Comparison of ENCODE assay signal across 8 cellular contexts in genomic region chr19:1383014-1383310, GRCh38. TPM values are rescaled to one million over a fixed set of nuclear protein-coding genes. Genes with fewer than 3 reads are reported as not detected.
DNase-seq lines count a peak whose midpoint lies in the region; ATAC-seq and TF ChIP-seq lines count a peak whose summit lies in the region.

No MANE protein-coding gene starts in this region.

- H3K36me3 ChIP-seq in BLaER1 = peaks cover 28% of the 10 kb centered on the region
- H3K36me3 ChIP-seq in HCT116 (ENCODE audit: control insufficient read depth in 1 of 2, insufficient read depth in 2 of 2, low read length in 2 of 2) = no peaks in the 10 kb centered on the region

- POLR2A ChIA-PET in HCT116 (lab: Charles Lee) = interaction anchor here (0.6 to 1.1 kb wide), 3 partner anchors 9 to 114 kb away, joined by 3 to 4 read pairs (median 3); partner anchors contain the start of gene CIRBP
- POLR2A ChIA-PET in naive thymus-derived CD8-positive, alpha-beta T cell (lab: Charles Lee) = interaction anchor here (0.5 to 2.1 kb wide), 17 partner anchors 10 to 1224 kb away, joined by 3 to 15 read pairs (median 4); partner anchors contain the start of genes CIRBP, FAM174C and REEP6

- RAD21 ChIA-PET in HCT116 (lab: Charles Lee; ENCODE audit: low non-redundant PET in 1 of 2, low total read pairs in 2 of 2, uncharacterized antibody in 2 of 2, unreplicated experiment in 2 of 2) = interaction anchor here in 1 of 2 experiments (0.6 kb wide), 1 partner anchor 113 kb away, joined by 4 read pairs; no protein-coding TSS in a partner anchor

- H3K4me1 ChIP-seq in BLaER1 = peaks cover 37% of the 10 kb centered on the region
- peaks cover 5 to 16% of the 10 kb centered on the region in 2 experiments for H3K4me1 ChIP-seq in HCT116 (ENCODE audit: control insufficient read depth in 1 of 2, insufficient read depth in 2 of 2, low read length in 2 of 2)

- intact Hi-C loops in HCT116 (cut with micrococcal nuclease) = no loop called here

- no TSS peak for BruUV-seq in HCT116 (replicated peaks; lab: Mats Ljungman, UMichigan)

- no peak overlapping the region for H2AFZ ChIP-seq in HCT116 (ENCODE audit: low read depth, low read length, poor library complexity, severe bottlenecking)

- H3K27me3 ChIP-seq in BLaER1 (no peaks in the 10 kb centered on the region), HCT116 (ENCODE audit: insufficient read depth, low read length) (no peaks in the 10 kb centered on the region)

- H3K9me3 ChIP-seq in BLaER1 (no peaks in the 10 kb centered on the region), HCT116 (ENCODE audit: control insufficient read depth in 1 of 2, insufficient read depth in 1 of 2, low read depth in 1 of 2, low read length in 2 of 2) (no peaks in the 10 kb centered on the region)

- H4K20me1 ChIP-seq in BLaER1 (peaks cover 39% of the 10 kb centered on the region), HCT116 (ENCODE audit: insufficient read depth) (no peaks in the 10 kb centered on the region)

- peaks cover 0 to 7% (median 0%) of the 10 kb centered on the region in 9 donors for H3K9me3 Mint-ChIP-seq in naive thymus-derived CD8-positive, alpha-beta T cell

- no peak for TF ChIP-seq POLR2A in HCT116 (IDR thresholded peaks at IDR 0.05; ENCODE audit: borderline replicate concordance, extremely low read depth, insufficient read depth, insufficient read length)

- H3K79me2 ChIP-seq in HCT116 (ENCODE audit: insufficient read depth, low read length) = peaks cover 15% of the 10 kb centered on the region

- H3K27ac ChIP-seq in BLaER1 (no peak overlapping the region), HCT116 (ENCODE audit: low read depth, low read length) (no peak overlapping the region), angular gyrus (ENCODE audit: low read depth, low read length) (peak overlapping the region; percentile 24)

- peaks cover 0 to 8% (median 4%) of the 10 kb centered on the region in 3 donors for H3K36me3 Mint-ChIP-seq in naive thymus-derived CD8-positive, alpha-beta T cell

- H3K4me2 ChIP-seq in BLaER1 (peak overlapping the region; percentile 51; the same call in 1 of the 2 replicates), HCT116 (ENCODE audit: low read length) (peak overlapping the region; percentile 13; the same call in 1 of the 2 replicates)

- H3K9me2 ChIP-seq in HCT116 (ENCODE audit: insufficient read depth) = no peaks in the 10 kb centered on the region

- no peak for TF ChIP-seq RAD21 in HCT116 (IDR thresholded peaks at IDR 0.05; ENCODE audit: low read depth)

- CTCF ChIA-PET in HCT116 (lab: Charles Lee) = interaction anchor here (0.7 to 1.9 kb wide), 3 partner anchors 67 to 138 kb away, joined by 3 to 7 read pairs (median 4); no protein-coding TSS in a partner anchor

- DNase-seq in HCT116 (ENCODE audit: low read depth, low spot score) = no peak
- no peak for DNase-seq in naive thymus-derived CD8-positive, alpha-beta T cell
- DNase-seq in C1 segment of cervical spinal cord (lab: John Stamatoyannopoulos, UW) = no peak
- DNase-seq in NCI-H510A (lab: John Stamatoyannopoulos, UW) = no peak

- peak overlapping the region; percentile 94 to 100 (median 97) for H3K27ac Mint-ChIP-seq in naive thymus-derived CD8-positive, alpha-beta T cell

- H3K4me1 Mint-ChIP-seq in naive thymus-derived CD8-positive, alpha-beta T cell = peaks cover 19 to 32% (median 25%) of the 10 kb centered on the region in 4 donors

- ATAC-seq in HCT116 (no peak), GM18519 (IDR thresholded peaks at IDR 0.05; ENCODE audit: low FRiP score, unreplicated experiment) (no peak), GM18867 (IDR thresholded peaks at IDR 0.05; ENCODE audit: unreplicated experiment) (no peak)
- ATAC-seq in naive thymus-derived CD8-positive, alpha-beta T cell = no peak

- peaks cover 0 to 5% (median 2%) of the 10 kb centered on the region in 5 donors for H3K27me3 Mint-ChIP-seq in naive thymus-derived CD8-positive, alpha-beta T cell

- H3K4me3 ChIP-seq in BLaER1 (peak overlapping the region; percentile 94), HCT116 (replicated peaks in 1 of 2; ENCODE audit: low read depth in 1 of 2, low read length in 2 of 2) (no peak overlapping the region)

- H3K4me3 Mint-ChIP-seq in naive thymus-derived CD8-positive, alpha-beta T cell = peak overlapping the region; percentile 85 to 98 (median 94)

- TF ChIP-seq CTCF in HCT116 (IDR thresholded peaks at IDR 0.05 in 2 of 3, conservative IDR thresholded peaks at IDR 0.05 in 1 of 3; ENCODE audit: borderline replicate concordance in 1 of 3, insufficient read depth in 1 of 3, low read depth in 2 of 3, low read length in 2 of 3) = no peak; a peak in 1 of 6 replicates

- H3K9ac ChIP-seq in BLaER1 = no peak overlapping the region; the same call in 1 of the 2 replicates
- no peak overlapping the region for H3K9ac ChIP-seq in HCT116 (ENCODE audit: low read length)

TF ChIP-seq in HCT116, 20 proteins besides CTCF, POLR2A, EP300 and RAD21:
- TF ChIP-seq ZFX (IDR thresholded peaks at IDR 0.05) (no peak), ELF1 (IDR thresholded peaks at IDR 0.05; ENCODE audit: borderline replicate concordance, low read depth) (no peak), ZBTB33 (IDR thresholded peaks at IDR 0.05; ENCODE audit: extremely low read depth, insufficient replicate concordance, low read length) (no peak), TCF7L2 (IDR thresholded peaks at IDR 0.05; ENCODE audit: borderline replicate concordance, extremely low read depth, insufficient read depth, insufficient read length) (no peak), POLR2AphosphoS5 (IDR thresholded peaks at IDR 0.05; ENCODE audit: low read depth, low read length) (no peak), CEBPB (IDR thresholded peaks at IDR 0.05; ENCODE audit: low read depth) (no peak), ZNF274 (IDR thresholded peaks at IDR 0.05; ENCODE audit: low read depth, low read length) (no peak), SRF (IDR thresholded peaks at IDR 0.05; ENCODE audit: low read depth) (no peak), FOSL1 (IDR thresholded peaks at IDR 0.05; ENCODE audit: low read depth) (no peak), EZH2phosphoT487 (IDR thresholded peaks at IDR 0.05; ENCODE audit: borderline replicate concordance) (no peak), JUND (IDR thresholded peaks at IDR 0.05) (no peak), EGR1 (IDR thresholded peaks at IDR 0.05; ENCODE audit: low read depth) (no peak), MAX (IDR thresholded peaks at IDR 0.05) (no peak), CBX3 (IDR thresholded peaks at IDR 0.05; ENCODE audit: low read depth) (no peak), YY1 (IDR thresholded peaks at IDR 0.05; ENCODE audit: extremely low read depth, insufficient replicate concordance, low read depth, low read length) (no peak)

RNA-seq across cellular contexts. Expression of gene NDUFS7, which starts 0.7 kb away (rescaled TPM):
- total RNA-seq in HCT116 (2021; ENCODE audit: unreplicated experiment) = 114 TPM
- 110 and 137 TPM in 2 replicates for polyA plus RNA-seq in HCT116 (2012)
- 10 to 100 TPM; 65.3 to 74.3 TPM for total RNA-seq in naive thymus-derived CD8-positive, alpha-beta T cell
- 100 to 1,000 TPM; 211 to 233 (median 215) TPM for polyA plus RNA-seq in naive thymus-derived CD8-positive, alpha-beta T cell

RNA-seq across cellular contexts. Expression of gene GAMT, which starts 18.4 kb away (rescaled TPM):
- 102 TPM for total RNA-seq in HCT116 (2021; ENCODE audit: unreplicated experiment)
- polyA plus RNA-seq in HCT116 (2012) = 105 and 119 TPM in 2 replicates
- total RNA-seq in naive thymus-derived CD8-positive, alpha-beta T cell = 10 to 100 TPM; 14.0 to 18.0 TPM
- polyA plus RNA-seq in naive thymus-derived CD8-positive, alpha-beta T cell = 10 to 100 TPM; 29.4 to 33.6 (median 30.7) TPM

RNA-seq across cellular contexts. Expression of gene DAZAP1, which starts 24.4 kb away (rescaled TPM):
- 191 TPM for total RNA-seq in HCT116 (2021; ENCODE audit: unreplicated experiment)
- polyA plus RNA-seq in HCT116 (2012) = 98.2 and 111 TPM in 2 replicates
- 100 to 1,000 TPM; 166 TPM for total RNA-seq in naive thymus-derived CD8-positive, alpha-beta T cell
- polyA plus RNA-seq in naive thymus-derived CD8-positive, alpha-beta T cell = 1 to 10 TPM; 5.9 to 8.5 (median 7.5) TPM

RNA-seq across cellular contexts. Expression of gene RPS15, which starts 55.2 kb away (rescaled TPM):
- 1,862 TPM for total RNA-seq in HCT116 (2021; ENCODE audit: unreplicated experiment)
- polyA plus RNA-seq in HCT116 (2012) = 2,807 and 2,860 TPM in 2 replicates
- total RNA-seq in naive thymus-derived CD8-positive, alpha-beta T cell = 1,000 to 10,000 TPM; 1,886 to 1,928 TPM
- 1,000 to 10,000 TPM; 3,438 to 4,304 (median 3,489) TPM for polyA plus RNA-seq in naive thymus-derived CD8-positive, alpha-beta T cell
